11 cellular contexts compared by ENCODE assay signal in genomic region chr15:74613089-74613952, GRCh38.
A peak's percentile ranks its signal among the peaks of the same experiment; 100 is the strongest.
DNase-seq lines count a peak whose midpoint lies in the region; ATAC-seq and TF ChIP-seq lines count a peak whose summit lies in the region.
"Had no signal": no experiment of that assay in that cellular context is flagged by ENCODE, and none has a peak within 500 bp of the region (broad histone marks: within the 10 kb centered on the region; RNA-seq: fewer than 3 reads in every experiment).

No MANE protein-coding gene starts in this region.

- H3K4me3 ChIP-seq in MM.1S (ENCODE audit: low read length) = no peak overlapping the region

- H3K9me3 Mint-ChIP-seq in activated naive CD4-positive, alpha-beta T cell treated with anti-CD3 and anti-CD28 coated beads, Interleukin-2, amount 50 U/mL, for 24 hours = no peaks in the 10 kb centered on the region
- no peaks in the 10 kb centered on the region for H3K9me3 Mint-ChIP-seq in stimulated activated naive CD8-positive, alpha-beta T cell treated with anti-CD3 and anti-CD28 coated beads, Interleukin-15, amount 100 ng/mL, for 72 hours

- H3K27me3 Mint-ChIP-seq in activated naive CD4-positive, alpha-beta T cell treated with anti-CD3 and anti-CD28 coated beads, Interleukin-2, amount 50 U/mL, for 24 hours = no peaks in the 10 kb centered on the region
- no peaks in the 10 kb centered on the region for H3K27me3 Mint-ChIP-seq in stimulated activated naive CD8-positive, alpha-beta T cell treated with anti-CD3 and anti-CD28 coated beads, Interleukin-15, amount 100 ng/mL, for 72 hours

- H3F3A ChIP-seq in MM.1S (ENCODE audit: insufficient read depth, low read length) = peaks cover 26% of the 10 kb centered on the region

- H3K9me3 ChIP-seq in MM.1S (replicated peaks; ENCODE audit: insufficient read depth, low read length) = no peaks in the 10 kb centered on the region
- H3K9me3 ChIP-seq: SJSA1 had no signal

- no peak for DNase-seq in activated naive CD4-positive, alpha-beta T cell (lab: John Stamatoyannopoulos, UW)
- DNase-seq in RWPE1 (ENCODE audit: low spot score) (no peak), hepatic stellate cell (ENCODE audit: low spot score) (peak; percentile 47), MM.1S (no peak)
- DNase-seq in stimulated activated naive CD8-positive, alpha-beta T cell treated with anti-CD3 and anti-CD28 coated beads, Interleukin-15, amount 100 ng/mL, for 72 hours = no peak
- DNase-seq: activated CD4-positive, alpha-beta T cell treated with anti-CD3 and anti-CD28 coated beads, Interleukin-2, amount 50 U/mL, for 48 hours had no signal

- no peak for ATAC-seq in stimulated activated naive CD8-positive, alpha-beta T cell treated with anti-CD3 and anti-CD28 coated beads, Interleukin-15, amount 100 ng/mL, for 72 hours
- ATAC-seq in GM19455 (IDR thresholded peaks at IDR 0.05; ENCODE audit: unreplicated experiment) = no peak
- ATAC-seq in HG03108 (IDR thresholded peaks at IDR 0.05; ENCODE audit: unreplicated experiment) = no peak
- ATAC-seq: esophagus mucosa had no signal

- peaks cover 23% of the 10 kb centered on the region for H3K4me1 Mint-ChIP-seq in activated naive CD4-positive, alpha-beta T cell treated with anti-CD3 and anti-CD28 coated beads, Interleukin-2, amount 50 U/mL, for 24 hours
- H3K4me1 Mint-ChIP-seq in stimulated activated naive CD8-positive, alpha-beta T cell treated with anti-CD3 and anti-CD28 coated beads, Interleukin-15, amount 100 ng/mL, for 72 hours = peaks cover 38% of the 10 kb centered on the region

- no peaks in the 10 kb centered on the region for H3K27me3 ChIP-seq in MM.1S (replicated peaks; ENCODE audit: insufficient read depth, low read length)
- H3K27me3 ChIP-seq: SJSA1 had no signal

- no peak overlapping the region for H3K4me2 ChIP-seq in MM.1S (ENCODE audit: low read depth, low read length)

- TF ChIP-seq CTCF in RWPE1 (conservative IDR thresholded peaks at IDR 0.05; ENCODE audit: low read depth) (no peak), MM.1S (IDR thresholded peaks at IDR 0.05; ENCODE audit: low read length) (no peak)

- H3K79me2 ChIP-seq in MM.1S (ENCODE audit: low read length) = peaks cover 34% of the 10 kb centered on the region

- no peak overlapping the region for H3K9ac ChIP-seq in MM.1S (ENCODE audit: low read length)

- CTCF ChIA-PET in RWPE1 (lab: Yijun Ruan, JAX) = interaction anchor here (0.8 to 1.4 kb wide), 2 partner anchors 72 to 168 kb away, joined by 3 to 4 read pairs; partner anchors contain the start of gene ARID3B

- H3K9me2 ChIP-seq in MM.1S (replicated peaks; ENCODE audit: insufficient read depth, low read length) = no peaks in the 10 kb centered on the region

- H3K27ac ChIP-seq in RWPE1 (peak overlapping the region; percentile 92), MM.1S (ENCODE audit: low read length) (no peak overlapping the region)
- H3K27ac ChIP-seq: SJSA1 had no signal

- H3K36me3 ChIP-seq in MM.1S (replicated peaks; ENCODE audit: insufficient read depth, low read length) = no peaks in the 10 kb centered on the region

- H2AFZ ChIP-seq in MM.1S (ENCODE audit: low read length) = no peak overlapping the region

- peak overlapping the region; percentile 15 for H3K4me3 Mint-ChIP-seq in activated naive CD4-positive, alpha-beta T cell treated with anti-CD3 and anti-CD28 coated beads, Interleukin-2, amount 50 U/mL, for 24 hours
- peak overlapping the region; percentile 3 to 27 for H3K4me3 Mint-ChIP-seq in stimulated activated naive CD8-positive, alpha-beta T cell treated with anti-CD3 and anti-CD28 coated beads, Interleukin-15, amount 100 ng/mL, for 72 hours

- H4K20me1 ChIP-seq in MM.1S (ENCODE audit: insufficient read depth, low read length) = peaks cover 10% of the 10 kb centered on the region; the same call in 1 of the 2 replicates

- POLR2A ChIA-PET in RWPE1 (lab: Yijun Ruan, JAX; ENCODE audit: low non-redundant PET) = interaction anchor here (0.6 to 1.3 kb wide), 2 partner anchors 14 to 144 kb away, joined by 4 to 7 read pairs; no protein-coding TSS in a partner anchor

- peak overlapping the region; percentile 80 for H3K27ac Mint-ChIP-seq in activated naive CD4-positive, alpha-beta T cell treated with anti-CD3 and anti-CD28 coated beads, Interleukin-2, amount 50 U/mL, for 24 hours
- peak overlapping the region in 1 of 2 donors; percentile 12 for H3K27ac Mint-ChIP-seq in stimulated activated naive CD8-positive, alpha-beta T cell treated with anti-CD3 and anti-CD28 coated beads, Interleukin-15, amount 100 ng/mL, for 72 hours

- no peaks in the 10 kb centered on the region for H3K36me3 Mint-ChIP-seq in activated naive CD4-positive, alpha-beta T cell treated with anti-CD3 and anti-CD28 coated beads, Interleukin-2, amount 50 U/mL, for 24 hours

- peaks cover 16% of the 10 kb centered on the region for H3K4me1 ChIP-seq in MM.1S (ENCODE audit: low read length)
